In the genomic region with DNA sequence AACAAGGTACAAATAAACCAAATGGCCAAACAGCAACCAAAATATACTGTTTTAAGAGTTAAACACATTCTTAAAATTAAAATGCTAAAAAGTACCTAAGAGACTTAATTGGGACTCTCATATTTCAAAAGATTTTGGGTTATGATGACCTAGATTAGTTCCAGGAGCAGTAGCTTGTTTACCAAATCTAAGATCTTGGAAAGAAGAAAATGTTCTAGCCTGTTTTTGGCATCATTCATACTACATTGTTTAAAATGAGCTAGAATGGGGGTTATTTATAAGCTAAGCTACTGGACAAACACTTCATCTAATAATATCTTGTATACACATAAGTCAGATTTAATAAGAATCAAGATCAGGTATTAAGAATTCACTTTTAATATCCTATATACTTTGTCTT, we compare ENCODE assay signal across 20 cellular contexts. TPM values are rescaled to one million over a fixed set of nuclear protein-coding genes. Genes with fewer than 3 reads are reported as not detected.
DNase-seq lines count a peak whose midpoint lies in the region; ATAC-seq and TF ChIP-seq lines count a peak whose summit lies in the region.
"Had no signal": no experiment of that assay in that cellular context is flagged by ENCODE, and none has a peak within 500 bp of the region (broad histone marks: within the 10 kb centered on the region; RNA-seq: fewer than 3 reads in every experiment).

No MANE protein-coding gene starts in this region.

- no peaks in the 10 kb centered on the region for H3K9me3 ChIP-seq in left ventricle myocardium inferior (replicated peaks)
- no peaks in the 10 kb centered on the region for H3K9me3 ChIP-seq in smooth muscle cell (replicated peaks; ENCODE audit: low read depth)
- no peaks in the 10 kb centered on the region for H3K9me3 ChIP-seq in uterus
- H3K9me3 ChIP-seq: Caco-2 had no signal

- no peak for TF ChIP-seq CTCF in left ventricle myocardium inferior (IDR thresholded peaks at IDR 0.05; ENCODE audit: borderline replicate concordance)
- no peak for TF ChIP-seq CTCF in smooth muscle cell (IDR thresholded peaks at IDR 0.05; ENCODE audit: borderline replicate concordance, insufficient read depth, poor library complexity, severe bottlenecking)
- TF ChIP-seq CTCF in uterus (IDR thresholded peaks at IDR 0.05), result no peak

- H3K27me3 ChIP-seq in left ventricle myocardium inferior (ENCODE audit: low read depth), result no peaks in the 10 kb centered on the region
- H3K27me3 ChIP-seq in smooth muscle cell (ENCODE audit: low read depth), result no peaks in the 10 kb centered on the region
- H3K27me3 ChIP-seq in uterus, result no peaks in the 10 kb centered on the region

- H3K4me1 ChIP-seq in left ventricle myocardium inferior (peaks cover 91% of the 10 kb centered on the region), smooth muscle cell (ENCODE audit: low read depth) (peaks cover 41% of the 10 kb centered on the region), uterus (no peaks in the 10 kb centered on the region)
- H3K4me1 ChIP-seq: Caco-2 had no signal

- no peak overlapping the region for H3K4me2 ChIP-seq in smooth muscle cell

- H3K36me3 ChIP-seq in left ventricle myocardium inferior, result peaks cover 33% of the 10 kb centered on the region
- H3K36me3 ChIP-seq in smooth muscle cell (ENCODE audit: low read depth), result peaks cover 4% of the 10 kb centered on the region
- no peaks in the 10 kb centered on the region for H3K36me3 ChIP-seq in uterus

- no peak for DNase-seq in left ventricle myocardium inferior
- no peak for DNase-seq in cardiac septum (ENCODE audit: low spot score)
- DNase-seq in left ventricle myocardium superior, result no peak
- DNase-seq in smooth muscle cell (lab: John Stamatoyannopoulos, UW; ENCODE audit: unreplicated experiment), result no peak
- DNase-seq in uterus, result no peak
- no peak for DNase-seq in NCI-H2227 (lab: John Stamatoyannopoulos, UW; ENCODE audit: unreplicated experiment)
- DNase-seq: activated CD4-positive, alpha-beta T cell treated with anti-CD3 and anti-CD28 coated beads for 48 hours; activated CD8-positive, alpha-beta memory T cell treated with anti-CD3 and anti-CD28 coated beads, Interleukin-2, amount 10 ng/mL, durations not matched to agents 7 days and 5 days; Caco-2; endodermal cell; head of caudate nucleus; NCI-H1105; NCI-H2081; nephron progenitor cell; NK-92 treated with Interleukin-12 subunit alpha and Interleukin-12 subunit beta, amount 100 ng/mL, for 24 hours; posterior cingulate gyrus; stimulated activated CD4-positive, alpha-beta T cell treated with anti-CD3 and anti-CD28 coated beads, Interleukin-2, amount 100 ng/mL, for 48 hours; stimulated activated naive B cell treated with anti-CD40 and anti-IgM and Interleukin-4, amounts not matched to agents 10 μg/mL and 1 μg/mL and 100 μg/mL, for 72 hours had no signal

- peaks cover 3% of the 10 kb centered on the region for H3K79me2 ChIP-seq in smooth muscle cell (ENCODE audit: low read depth)

- intact Hi-C loops in left ventricle myocardium inferior (cut with micrococcal nuclease), result no loop called here
- intact Hi-C loops in cardiac septum (cut with DNase I), result no loop called here
- intact Hi-C loops in left ventricle myocardium superior (cut with micrococcal nuclease), result no loop called here
- intact Hi-C loops in uterus (cut with DNase I; ENCODE audit: low total_unique reads), result no loop called here

- TF ChIP-seq POLR2A in uterus (IDR thresholded peaks at IDR 0.05), result no peak
- TF ChIP-seq POLR2A in GM18505 (IDR thresholded peaks at IDR 0.05; ENCODE audit: borderline replicate concordance, extremely low read depth, insufficient read depth, insufficient read length), result no peak

- H4K20me1 ChIP-seq in smooth muscle cell (ENCODE audit: low read depth), result no peaks in the 10 kb centered on the region

- H3K9ac ChIP-seq in smooth muscle cell (ENCODE audit: low read depth), result no peak overlapping the region

- H3K27ac ChIP-seq in left ventricle myocardium inferior (replicated peaks) (peak overlapping the region; percentile 73), smooth muscle cell (ENCODE audit: low read depth) (peak overlapping the region; percentile 96), uterus (peak overlapping the region; percentile 38 to 84)

- H3F3A ChIP-seq in smooth muscle cell (ENCODE audit: low read depth), result peaks cover 24% of the 10 kb centered on the region

- no peak overlapping the region for H3K4me3 ChIP-seq in left ventricle myocardium inferior
- H3K4me3 ChIP-seq in smooth muscle cell, result no peak overlapping the region
- H3K4me3 ChIP-seq in uterus, result no peak overlapping the region

- no peak overlapping the region for H2AFZ ChIP-seq in smooth muscle cell (ENCODE audit: low read depth)

- ATAC-seq in left ventricle myocardium superior, result peak; percentile 7
- ATAC-seq in GM21576 (IDR thresholded peaks at IDR 0.05; ENCODE audit: unreplicated experiment), result no peak
- no peak for ATAC-seq in GM18505 (IDR thresholded peaks at IDR 0.05; ENCODE audit: unreplicated experiment)
- ATAC-seq: activated CD8-positive, alpha-beta memory T cell treated with anti-CD3 and anti-CD28 coated beads, Interleukin-2, amount 10 ng/mL, durations not matched to agents 7 days and 5 days; stimulated activated naive B cell treated with anti-CD40 and anti-IgM and Interleukin-4, amounts not matched to agents 10 μg/mL and 1 μg/mL and 100 μg/mL, for 72 hours had no signal

RNA-seq across cellular contexts. Expression of gene ATOSA, which starts 22.8 kb away (rescaled TPM):
- total RNA-seq in left ventricle myocardium inferior, result 21.8 TPM
- 31.5 TPM for total RNA-seq in cardiac septum
- total RNA-seq in left ventricle myocardium superior, result 27.5 TPM
- 45.0 and 45.1 TPM in 2 replicates for total RNA-seq in smooth muscle cell
- 10.3 and 12.3 TPM in 2 replicates for polyA plus RNA-seq in smooth muscle cell
- 100 to 1,000 TPM in 1 of 4 donors, 10 to 100 TPM in 3; 45.0 to 114 (median 78.9) TPM for total RNA-seq in uterus
